ENCODE assay signal across 20 cellular contexts in the genomic region with DNA sequence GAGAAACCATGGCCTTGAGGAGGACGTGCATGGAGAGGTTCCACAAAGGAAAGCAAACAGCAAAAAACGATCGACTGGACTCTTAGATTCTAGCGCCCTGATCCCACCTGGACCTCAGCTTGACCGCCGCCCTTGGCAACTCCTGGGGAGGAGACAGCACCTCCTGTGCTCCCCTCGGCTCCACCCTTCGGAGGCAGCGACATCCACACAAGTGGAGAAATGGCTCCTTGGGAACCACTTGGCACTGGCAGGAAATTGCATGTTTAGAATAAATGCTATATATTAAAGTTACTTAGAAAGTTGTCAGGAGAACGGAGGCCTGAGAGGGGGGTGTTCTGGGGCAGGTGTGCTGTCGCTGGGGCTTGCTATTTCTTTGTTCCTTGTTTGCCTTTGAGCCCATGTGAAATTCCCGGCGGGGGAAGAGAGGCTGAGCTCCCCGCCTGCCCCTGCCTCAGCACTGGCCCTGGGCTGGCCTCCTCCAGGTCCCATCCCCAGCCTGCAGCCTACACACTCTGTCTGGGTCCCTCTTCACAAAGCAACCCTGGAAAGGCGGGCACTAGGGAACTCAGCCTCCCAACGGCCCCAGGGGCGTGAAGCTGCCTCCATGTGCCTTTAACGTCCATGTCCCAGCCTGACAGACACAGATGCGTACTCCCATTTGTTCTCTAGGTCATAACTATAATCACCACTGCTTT.
"Had no signal": no experiment of that assay in that cellular context is flagged by ENCODE, and none has a peak within 500 bp of the region (broad histone marks: within the 10 kb centered on the region; RNA-seq: fewer than 3 reads in every experiment).

No MANE protein-coding gene starts in this region.

- H3K4me1 ChIP-seq: esophagus muscularis mucosa, gastroesophageal sphincter, neural progenitor cell, parathyroid adenoma, sigmoid colon, suprapubic skin, thyroid gland, upper lobe of left lung, uterus had no signal

- ATAC-seq: effector memory CD8-positive, alpha-beta T cell; gastroesophageal sphincter; left cardiac atrium; mucosa of descending colon; naive thymus-derived CD8-positive, alpha-beta T cell; stimulated activated naive CD8-positive, alpha-beta T cell treated with anti-CD3 and anti-CD28 coated beads, Interleukin-15, Interleukin-2, amounts not matched to agents 100 U/mL and 50 U/mL, for 24 hours had no signal

- H3K27me3 ChIP-seq: neural progenitor cell, thyroid gland, upper lobe of left lung, uterus had no signal

- H3K9ac ChIP-seq: neural progenitor cell, parathyroid adenoma had no signal

- H3K36me3 ChIP-seq: esophagus muscularis mucosa, gastroesophageal sphincter, neural progenitor cell, sigmoid colon, suprapubic skin, thyroid gland, upper lobe of left lung, uterus had no signal

- H3K79me2 ChIP-seq: parathyroid adenoma had no signal

- H3K4me3 ChIP-seq: esophagus muscularis mucosa, gastroesophageal sphincter, mucosa of descending colon, neural progenitor cell, sigmoid colon, skin epidermis, suprapubic skin, thyroid gland, upper lobe of left lung, uterus had no signal

- H2AFZ ChIP-seq: neural progenitor cell, parathyroid adenoma had no signal

- DNase-seq: effector memory CD8-positive, alpha-beta T cell; immature natural killer cell; left cardiac atrium; mammary epithelial cell; mucosa of descending colon; naive thymus-derived CD8-positive, alpha-beta T cell; occipital lobe; sigmoid colon; stimulated activated CD4-positive, alpha-beta T cell treated with anti-CD3 and anti-CD28 coated beads, Interleukin-12 subunit alpha, Interleukin-12 subunit beta, amount 100 ng/mL, for 4 hours; stimulated activated naive CD8-positive, alpha-beta T cell treated with anti-CD3 and anti-CD28 coated beads, Interleukin-15, Interleukin-2, amounts not matched to agents 100 U/mL and 50 U/mL, for 24 hours; thyroid gland; upper lobe of left lung; uterus had no signal

- H3K4me2 ChIP-seq: neural progenitor cell had no signal

- H3K9me3 ChIP-seq: mucosa of descending colon, sigmoid colon, thyroid gland, uterus had no signal

- H3K27ac ChIP-seq: epithelial cell of prostate, esophagus muscularis mucosa, gastroesophageal sphincter, neural progenitor cell, parathyroid adenoma, sigmoid colon, skin epidermis, suprapubic skin, thyroid gland, upper lobe of left lung, uterus had no signal
